ENCODE assay signal across 8 cellular contexts in genomic region chr16:81873843-81874752, GRCh38.
A peak's percentile ranks its signal among the peaks of the same experiment; 100 is the strongest.
DNase-seq lines count a peak whose midpoint lies in the region; ATAC-seq, FAIRE-seq and TF ChIP-seq lines count a peak whose summit lies in the region.
"Had no signal": no experiment of that assay in that cellular context is flagged by ENCODE, and none has a peak within 500 bp of the region (broad histone marks: within the 10 kb centered on the region; RNA-seq: fewer than 3 reads in every experiment).

No MANE protein-coding gene starts in this region.

- H3K4me2 ChIP-seq in Loucy (ENCODE audit: low read depth, low read length, poor library complexity, severe bottlenecking): peak overlapping the region; percentile 10
- H3K4me2 ChIP-seq in neural cell (ENCODE audit: low read length): no peak overlapping the region

- H3K27ac ChIP-seq in neural cell (ENCODE audit: low read length) (no peak overlapping the region), vagina (no peak overlapping the region)

- no peak for TF ChIP-seq EP300 in neural cell (conservative IDR thresholded peaks at IDR 0.05; ENCODE audit: poor library complexity, severe bottlenecking)

- no peaks in the 10 kb centered on the region for H3K27me3 Mint-ChIP-seq in activated CD4-positive, alpha-beta T cell treated with anti-CD3 and anti-CD28 coated beads, Interleukin-2, amount 10 ng/mL, durations not matched to agents 7 days and 5 days

- H3K36me3 ChIP-seq in Loucy (ENCODE audit: insufficient read depth, low read length) (peaks cover 12% of the 10 kb centered on the region; the same call in 1 of the 2 replicates), neural cell (ENCODE audit: insufficient read depth, low read length) (no peaks in the 10 kb centered on the region), vagina (no peaks in the 10 kb centered on the region)

- no peak for TF ChIP-seq POLR2A in vagina (IDR thresholded peaks at IDR 0.05)

- H3K4me3 Mint-ChIP-seq in activated CD4-positive, alpha-beta T cell treated with anti-CD3 and anti-CD28 coated beads, Interleukin-2, amount 10 ng/mL, durations not matched to agents 7 days and 5 days: no peak overlapping the region

- no peaks in the 10 kb centered on the region for H3K9me3 Mint-ChIP-seq in activated CD4-positive, alpha-beta T cell treated with anti-CD3 and anti-CD28 coated beads, Interleukin-2, amount 10 ng/mL, durations not matched to agents 7 days and 5 days

- ATAC-seq in GM21619 (IDR thresholded peaks at IDR 0.05; ENCODE audit: unreplicated experiment): peak; percentile 92

- H2AFZ ChIP-seq in Loucy (ENCODE audit: low read length) (no peak overlapping the region), neural cell (ENCODE audit: low read depth, low read length) (no peak overlapping the region)

- no peaks in the 10 kb centered on the region for H3K27me3 ChIP-seq in Loucy (ENCODE audit: insufficient read depth, low read length, poor library complexity, severe bottlenecking)
- H3K27me3 ChIP-seq in neural cell (ENCODE audit: insufficient read depth, low read depth, low read length): no peaks in the 10 kb centered on the region
- H3K27me3 ChIP-seq in vagina: no peaks in the 10 kb centered on the region

- H3K4me3 ChIP-seq in Loucy (ENCODE audit: low read length, poor library complexity, severe bottlenecking): no peak overlapping the region
- H3K4me3 ChIP-seq in epithelial cell of esophagus (ENCODE audit: low read length): no peak overlapping the region
- H3K4me3 ChIP-seq in neural cell (ENCODE audit: low read length): no peak overlapping the region
- H3K4me3 ChIP-seq in vagina: no peak overlapping the region

- no peaks in the 10 kb centered on the region for H4K20me1 ChIP-seq in Loucy (ENCODE audit: insufficient read depth, low read length, poor library complexity, severe bottlenecking)
- no peaks in the 10 kb centered on the region for H4K20me1 ChIP-seq in neural cell (ENCODE audit: insufficient read depth)

- peak; percentile 24 for TF ChIP-seq RAD21 in neural cell (conservative IDR thresholded peaks at IDR 0.05)

- peaks cover 12% of the 10 kb centered on the region for H3K4me1 Mint-ChIP-seq in activated CD4-positive, alpha-beta T cell treated with anti-CD3 and anti-CD28 coated beads, Interleukin-2, amount 10 ng/mL, durations not matched to agents 7 days and 5 days

- H3K9me2 ChIP-seq in Loucy (replicated peaks; ENCODE audit: low read depth, low read length) (no peaks in the 10 kb centered on the region), neural cell (ENCODE audit: insufficient read depth, low read length) (no peaks in the 10 kb centered on the region)

- H3K79me2 ChIP-seq in Loucy (ENCODE audit: insufficient read depth, low read length) (no peaks in the 10 kb centered on the region), neural cell (replicated peaks; ENCODE audit: insufficient read depth, low read length) (no peaks in the 10 kb centered on the region)

- TF ChIP-seq CTCF in Loucy (conservative IDR thresholded peaks at IDR 0.05; ENCODE audit: low read length) (peak; percentile 84), epithelial cell of esophagus (IDR thresholded peaks at IDR 0.05; ENCODE audit: insufficient read depth, low read depth, low read length, missing control alignments) (peak; percentile 88), neural cell (IDR thresholded peaks at IDR 0.05; ENCODE audit: poor library complexity, severe bottlenecking) (peak; percentile 54), vagina (IDR thresholded peaks at IDR 0.05) (peak in 2 of 3 experiments; percentile 55 to 60)

- intact Hi-C loops in vagina (cut with DNase I): no loop called here

- CTCF ChIA-PET in activated CD4-positive, alpha-beta T cell treated with anti-CD3 and anti-CD28 coated beads, Interleukin-2, amount 10 ng/mL, durations not matched to agents 7 days and 5 days (lab: Charles Lee): interaction anchor here (1.0 to 2.7 kb wide), 5 partner anchors 9 to 74 kb away, joined by 3 to 9 read pairs (median 4); no protein-coding TSS in a partner anchor

- no peaks in the 10 kb centered on the region for H3K36me3 Mint-ChIP-seq in activated CD4-positive, alpha-beta T cell treated with anti-CD3 and anti-CD28 coated beads, Interleukin-2, amount 10 ng/mL, durations not matched to agents 7 days and 5 days (ENCODE audit: low read depth)

- H3K9ac ChIP-seq in Loucy (ENCODE audit: low read depth, low read length, poor library complexity, severe bottlenecking): no peak overlapping the region
- H3K9ac ChIP-seq in neural cell (ENCODE audit: low read length): no peak overlapping the region

- peak; percentile 61 for FAIRE-seq in G401.6 (lab: Jason Lieb, UNC)
- FAIRE-seq: colon had no signal

- POLR2A ChIA-PET in activated CD4-positive, alpha-beta T cell treated with anti-CD3 and anti-CD28 coated beads, Interleukin-2, amount 10 ng/mL, durations not matched to agents 7 days and 5 days (lab: Charles Lee): interaction anchor here (0.6 to 1.0 kb wide), 2 partner anchors 46 to 116 kb away, joined by 3 to 8 read pairs; no protein-coding TSS in a partner anchor

- no peak overlapping the region for H3K27ac Mint-ChIP-seq in activated CD4-positive, alpha-beta T cell treated with anti-CD3 and anti-CD28 coated beads, Interleukin-2, amount 10 ng/mL, durations not matched to agents 7 days and 5 days

- peak; percentile 59 for DNase-seq in activated CD4-positive, alpha-beta T cell treated with anti-CD3 and anti-CD28 coated beads, Interleukin-2, amount 10 ng/mL, durations not matched to agents 7 days and 5 days
- DNase-seq in epithelial cell of esophagus (ENCODE audit: low read depth): peak; percentile 61
- DNase-seq in vagina (ENCODE audit: extremely low spot score in 2 of 2): no peak

- no peaks in the 10 kb centered on the region for H3F3A ChIP-seq in Loucy (ENCODE audit: low read depth)
- no peaks in the 10 kb centered on the region for H3F3A ChIP-seq in neural cell (ENCODE audit: insufficient read depth, low read length, poor library complexity, severe bottlenecking)

- H3K4me1 ChIP-seq in Loucy (ENCODE audit: insufficient read depth, low read length, poor library complexity, severe bottlenecking): peaks cover 13% of the 10 kb centered on the region
- peaks cover 6% of the 10 kb centered on the region for H3K4me1 ChIP-seq in vagina

- no peaks in the 10 kb centered on the region for H3K9me3 ChIP-seq in Loucy (ENCODE audit: insufficient read depth, low read depth, low read length)
- no peaks in the 10 kb centered on the region for H3K9me3 ChIP-seq in neural cell (ENCODE audit: low read length)
- H3K9me3 ChIP-seq in vagina: no peaks in the 10 kb centered on the region

TF ChIP-seq in neural cell, 6 proteins besides CTCF, POLR2A, EP300 and RAD21:
- TF ChIP-seq SMC3 (conservative IDR thresholded peaks at IDR 0.05; ENCODE audit: poor library complexity) (peak; percentile 35), EZH2 (IDR thresholded peaks at IDR 0.05; ENCODE audit: borderline replicate concordance, insufficient read depth, low read length, poor library complexity, severe bottlenecking) (no peak)

Comparison
In these comparisons a context has a peak if more than half of its experiments do, and no peak if none do; other contexts are left out.
1. DNase-seq: peak in activated CD4-positive, alpha-beta T cell treated with anti-CD3 and anti-CD28 coated beads, Interleukin-2, amount 10 ng/mL, durations not matched to agents 7 days and 5 days (single experiment) and epithelial cell of esophagus (single experiment); none in vagina (0 of 2).
2. Peak in every context shown above with its lines, with median percentiles within 50 percentile points of each other: CTCF ChIP-seq.